In the genomic region with DNA sequence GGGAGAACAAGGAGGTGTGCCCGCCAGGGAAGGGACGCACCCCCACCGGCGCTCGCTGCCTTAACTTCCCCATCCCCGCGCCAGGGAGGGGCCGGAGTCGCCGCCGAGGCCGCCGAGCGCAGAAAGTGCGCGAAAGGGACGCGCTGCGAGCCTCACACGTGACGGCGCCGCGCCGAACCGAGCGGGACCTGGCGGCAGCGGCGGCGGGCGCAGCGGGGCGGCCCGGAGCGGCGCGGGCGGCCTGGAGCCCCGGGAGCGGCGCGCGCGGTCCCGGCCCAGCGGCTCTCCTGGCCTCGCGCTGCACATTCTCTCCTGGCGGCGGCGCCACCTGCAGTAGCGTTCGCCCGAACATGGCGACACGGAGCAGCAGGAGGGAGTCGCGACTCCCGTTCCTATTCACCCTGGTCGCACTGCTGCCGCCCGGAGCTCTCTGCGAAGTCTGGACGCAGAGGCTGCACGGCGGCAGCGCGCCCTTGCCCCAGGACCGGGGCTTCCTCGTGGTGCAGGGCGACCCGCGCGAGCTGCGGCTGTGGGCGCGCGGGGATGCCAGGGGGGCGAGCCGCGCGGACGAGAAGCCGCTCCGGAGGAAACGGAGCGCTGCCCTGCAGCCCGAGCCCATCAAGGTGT, we compare ENCODE assay signal across 7 cellular contexts. TPM values are rescaled to one million over a fixed set of nuclear protein-coding genes. Genes with fewer than 3 reads are reported as not detected.
A peak's percentile ranks its signal among the peaks of the same experiment; 100 is the strongest.
DNase-seq lines count a peak whose midpoint lies in the region; ATAC-seq, FAIRE-seq and TF ChIP-seq lines count a peak whose summit lies in the region.

SORL1 (plus strand) TSS at position 333 of the 627 bp plus-strand sequence; CDS start at position 351, 18 bp downstream.

- TF ChIP-seq EP300 in HepG2 (IDR thresholded peaks at IDR 0.05; ENCODE audit: low read depth in 2 of 2, low read length in 2 of 2) (no peak), HepG2 (CRISPR knock-in tag; IDR thresholded peaks at IDR 0.05; ENCODE audit: borderline replicate concordance) (peak; percentile 21; the same call in 1 of the 2 replicates)

- intact Hi-C loops in HepG2 (cut with micrococcal nuclease; ENCODE audit: unreplicated experiment), result loop anchor here (5.0 kb wide), 1 partner anchor 100 kb away; no protein-coding TSS in a partner anchor

- H3K9ac ChIP-seq in HepG2 (ENCODE audit: insufficient read depth, low read depth, low read length), result peak within 1 kb of the TSS; percentile 79

- no CpG with 5 or more reads among the region's 89 CpGs for WGBS in HepG2 (ENCODE audit: low lambda C conversion rate)

- no peaks in the 10 kb centered on the region for H3K36me3 ChIP-seq in HepG2 (replicated peaks in 1 of 2; ENCODE audit: control insufficient read depth in 1 of 2, insufficient read depth in 2 of 2, low read length in 2 of 2)

- H3K4me1 ChIP-seq in HepG2 (ENCODE audit: insufficient read depth, low read length), result peaks cover 80% of the 10 kb centered on the region

- DNase-seq in HFFc6 (no peak), NCI-H1105 treated with DMSO at 0.1 percent for 48 hours (lab: John Stamatoyannopoulos, UW) (peak; percentile 85), cortex of kidney (lab: John Stamatoyannopoulos, UW) (peak; percentile 50), HepG2 (ENCODE audit: low spot score) (peak; percentile 62)
- DNase-seq in activated CD4-positive, alpha-beta T cell treated with anti-CD3 and anti-CD28 coated beads for 48 hours, result peak; percentile 85
- peak; percentile 75 for DNase-seq in stimulated activated CD4-positive, alpha-beta T cell treated with anti-CD3 and anti-CD28 coated beads, Interleukin-4, amount 100 ng/mL, for 24 hours

- peak; percentile 88 for ATAC-seq in HepG2

- H2AFZ ChIP-seq in HepG2 (ENCODE audit: low read length), result peak within 1 kb of the TSS; percentile 21

- no peaks in the 10 kb centered on the region for H3K9me3 Mint-ChIP-seq in HFFc6

- H4K20me1 ChIP-seq in HepG2 (ENCODE audit: insufficient read depth, low read length), result no peaks in the 10 kb centered on the region

- no peaks in the 10 kb centered on the region for H3K36me3 Mint-ChIP-seq in HFFc6 (ENCODE audit: low read depth)

- no TSS peak for BruUV-seq in HepG2 (replicated peaks; lab: Mats Ljungman, UMichigan)

- POLR2A ChIA-PET in HepG2 (lab: Yijun Ruan, JAX), result interaction anchor here (0.9 to 2.7 kb wide), 9 partner anchors 8 to 113 kb away, joined by 3 to 21 read pairs (median 4); no protein-coding TSS in a partner anchor

- peak within 1 kb of the TSS; percentile 93 to 96 (median 94) for H3K4me3 ChIP-seq in HepG2 (replicated peaks in 1 of 3; ENCODE audit: insufficient read depth in 1 of 3, low read depth in 2 of 3, low read length in 3 of 3)

- CTCF ChIA-PET in HepG2 (lab: Yijun Ruan, JAX; ENCODE audit: low intra/inter-chr PET ratio, low total read pairs), result no interaction called here

- peak within 1 kb of the TSS; percentile 84 for H3K4me2 ChIP-seq in HepG2 (ENCODE audit: low read depth, low read length)

- TF ChIP-seq RAD21 in HepG2 (CRISPR knock-in tag; IDR thresholded peaks at IDR 0.05), result peak; percentile 83

- no peak for FAIRE-seq in HepG2 (lab: Jason Lieb, UNC)

- TF ChIP-seq CTCF in GM12873 (IDR thresholded peaks at IDR 0.05; ENCODE audit: insufficient read depth, low read depth, low read length, missing control alignments) (peak; percentile 72), HFFc6 (IDR thresholded peaks at IDR 0.05) (peak; percentile 61), HepG2 (CRISPR knock-in tag; IDR thresholded peaks at IDR 0.05) (peak; percentile 81)

- no peak within 1 kb of the TSS for H3K27ac Mint-ChIP-seq in HFFc6

- peaks cover 0 to 6% of the 10 kb centered on the region in 2 experiments; a peak in 1 of 5 replicates for H3K27me3 ChIP-seq in HepG2 (ENCODE audit: control insufficient read depth in 1 of 2, insufficient read depth in 2 of 2, low read length in 2 of 2)

- H3K9me3 ChIP-seq in HepG2 (ENCODE audit: low read length), result no peaks in the 10 kb centered on the region

- in situ Hi-C loops in HepG2 (cut with HindIII; ENCODE audit: extremely low pct_ligation_motif_present, low pct_unique_long_range_greater_than_20kb), result loop anchor here (5.0 kb wide), 1 partner anchor 110 kb away; no protein-coding TSS in a partner anchor

- H3K27me3 Mint-ChIP-seq in HFFc6 (ENCODE audit: insufficient read depth), result peaks cover 37% of the 10 kb centered on the region

- H3K4me3 Mint-ChIP-seq in HFFc6, result peak within 1 kb of the TSS; percentile 76

- H3K27ac ChIP-seq in HepG2 (ENCODE audit: extremely low read length, insufficient read depth, low read length), result peak within 1 kb of the TSS; percentile 73

- H3K79me2 ChIP-seq in HepG2 (ENCODE audit: insufficient read depth, low read length), result peaks cover 48% of the 10 kb centered on the region

- TF ChIP-seq POLR2A in HepG2 (IDR thresholded peaks at IDR 0.05; ENCODE audit: insufficient read depth in 1 of 2, low read depth in 2 of 2, low read length in 2 of 2), result peak; percentile 71 to 75; a peak in 3 of 4 replicates

- peaks cover 5% of the 10 kb centered on the region; the same call in 1 of the 2 replicates for H3K4me1 Mint-ChIP-seq in HFFc6 (ENCODE audit: low read depth)

TF ChIP-seq in HepG2, 621 proteins besides CTCF, POLR2A, EP300 and RAD21 (continues in another document):
- no peak for TF ChIP-seq KDM6A (CRISPR knock-in tag; IDR thresholded peaks at IDR 0.05; ENCODE audit: low read depth)
- no peak for TF ChIP-seq ZNF12 (CRISPR knock-in tag; IDR thresholded peaks at IDR 0.05)
- TF ChIP-seq BRCA1 (CRISPR knock-in tag; IDR thresholded peaks at IDR 0.05), result 0 out of 2 replicates have a peak, but pooled peaks have one; percentile 18
- TF ChIP-seq ATM (IDR thresholded peaks at IDR 0.05; ENCODE audit: borderline replicate concordance), result no peak
- peak; percentile 97 for TF ChIP-seq TEAD3 (CRISPR knock-in tag; optimal IDR thresholded peaks at IDR 0.05; ENCODE audit: borderline replicate concordance)
- TF ChIP-seq ZNF329 (CRISPR knock-in tag; IDR thresholded peaks at IDR 0.05; ENCODE audit: low read depth), result peak; percentile 10; the same call in 1 of the 2 replicates
- no peak for TF ChIP-seq KLF6 (CRISPR knock-in tag; IDR thresholded peaks at IDR 0.05)
- no peak; the same call in 1 of the 2 replicates for TF ChIP-seq ZBTB7B (CRISPR knock-in tag; IDR thresholded peaks at IDR 0.05)

RNA-seq across cellular contexts. Expression of gene SORL1, which starts in this region (rescaled TPM):
- total RNA-seq in HFFc6 (2021; fragmentation: NEBNext Ultra II Directional; extraction: Animal tissue kit (Norgen Biotek cat#: 25700)), result under 1 TPM; 0.19 to 0.48 (median 0.36) TPM
- total RNA-seq in HepG2 (2016; rRNA removed; fragmentation: Illumina TruSeq; extraction: Trizol), result 10.5 and 21.3 TPM in 2 replicates
- 3.5 and 4.0 TPM in 2 replicates for total RNA-seq in HepG2 (2016; cell fraction: cytosol; rRNA removed; fragmentation: Illumina TruSeq; extraction: Trizol; ENCODE audit: low read depth)
- 8.7 and 19.9 TPM in 2 replicates for total RNA-seq in HepG2 (2016; cell fraction: insoluble cytoplasmic fraction; rRNA removed; fragmentation: Illumina TruSeq; extraction: Trizol)
- total RNA-seq in HepG2 (2016; cell fraction: membrane; rRNA removed; fragmentation: Illumina TruSeq; extraction: Trizol), result 5.1 and 5.3 TPM in 2 replicates
- 40.2 and 51.2 TPM in 2 replicates for total RNA-seq in HepG2 (2016; cell fraction: nucleus; rRNA removed; fragmentation: Illumina TruSeq; extraction: Trizol)
- 138 and 148 TPM in 2 replicates for polyA plus RNA-seq in HepG2 (2011; rRNA removed)
- 139 and 149 TPM in 2 replicates for polyA plus RNA-seq in HepG2 (2011; cell fraction: cytosol; rRNA removed)
- 450 and 556 TPM in 2 replicates for polyA plus RNA-seq in HepG2 (2011; cell fraction: nucleus; rRNA removed)
- 91.0 and 166 TPM in 2 replicates for polyA plus RNA-seq in HepG2 (2012)
- polyA plus RNA-seq in HepG2 (2016; cell fraction: cytosol; fragmentation: Illumina TruSeq; extraction: Trizol; ENCODE audit: low read depth), result 0.50 and 0.54 TPM in 2 replicates
- polyA plus RNA-seq in HepG2 (2016; cell fraction: insoluble cytoplasmic fraction; fragmentation: Illumina TruSeq; extraction: Trizol; ENCODE audit: low read depth), result 4.0 and 5.0 TPM in 2 replicates
- 1.00 and 1.2 TPM in 2 replicates for polyA plus RNA-seq in HepG2 (2016; cell fraction: membrane; fragmentation: Illumina TruSeq; extraction: Trizol; ENCODE audit: low read depth)
- polyA plus RNA-seq in HepG2 (2016; cell fraction: nucleus; fragmentation: Illumina TruSeq; extraction: Trizol; ENCODE audit: insufficient read depth, low read depth), result 20.9 and 24.9 TPM in 2 replicates
- polyA minus RNA-seq in HepG2 (2011; rRNA and poly(A)+ RNA removed; ENCODE audit: low replicate concordance), result 23.6 and 1,177 TPM in 2 replicates
- 280 and 339 TPM in 2 replicates for polyA minus RNA-seq in HepG2 (2011; cell fraction: cytosol; rRNA and poly(A)+ RNA removed)
- polyA minus RNA-seq in HepG2 (2011; cell fraction: nucleus; rRNA and poly(A)+ RNA removed), result 516 and 542 TPM in 2 replicates
